ENCODE assay signal across 1 cellular context in genomic region chr11:19907008-19907579, GRCh38.
TF ChIP-seq lines count a peak whose summit lies in the region.

No MANE protein-coding gene starts in this region.

TF ChIP-seq in GM12878, 131 proteins besides CTCF, POLR2A, EP300 and RAD21 (continued from another document and continues in another):
- TF ChIP-seq ELK1 (IDR thresholded peaks at IDR 0.05; ENCODE audit: low read depth, low read length) = no peak
- peak in 1 of 2 experiments; percentile 32; a peak in 1 of 4 replicates for TF ChIP-seq ETV6 (conservative IDR thresholded peaks at IDR 0.05 in 1 of 2, IDR thresholded peaks at IDR 0.05 in 1 of 2; ENCODE audit: borderline replicate concordance in 1 of 2, low read depth in 1 of 2)
- no peak for TF ChIP-seq ZNF274 (IDR thresholded peaks at IDR 0.05; ENCODE audit: insufficient read depth, insufficient read length)
- peak; percentile 83 for TF ChIP-seq ZNF24 (IDR thresholded peaks at IDR 0.05)
- peak; percentile 72; the same call in 1 of the 2 replicates for TF ChIP-seq IRF4 (IDR thresholded peaks at IDR 0.05; ENCODE audit: low read depth, low read length)
- no peak for TF ChIP-seq ESRRA (IDR thresholded peaks at IDR 0.05; ENCODE audit: low read length)
- TF ChIP-seq SREBF1 (IDR thresholded peaks at IDR 0.05; ENCODE audit: low read length) = no peak
- no peak for TF ChIP-seq SMARCA5 (IDR thresholded peaks at IDR 0.05)
- peak; percentile 37; the same call in 1 of the 2 replicates for TF ChIP-seq SPI1 (IDR thresholded peaks at IDR 0.05; ENCODE audit: borderline replicate concordance, insufficient read depth, low read depth, low read length)
- TF ChIP-seq USF1 (IDR thresholded peaks at IDR 0.05; ENCODE audit: borderline replicate concordance, extremely low read length, insufficient read depth, low read depth, low read length) = no peak
- peak; percentile 64; the same call in 1 of the 2 replicates for TF ChIP-seq NR2F1 (conservative IDR thresholded peaks at IDR 0.05)
- TF ChIP-seq BHLHE40 (IDR thresholded peaks at IDR 0.05; ENCODE audit: borderline replicate concordance in 1 of 2, low read depth in 2 of 2, low read length in 1 of 2) = peak in 1 of 2 experiments; percentile 53; a peak in 2 of 4 replicates
- no peak for TF ChIP-seq CEBPZ (IDR thresholded peaks at IDR 0.05; ENCODE audit: low read depth, low read length)
- peak; percentile 24; the same call in 1 of the 2 replicates for TF ChIP-seq TBL1XR1 (IDR thresholded peaks at IDR 0.05; ENCODE audit: low read depth, low read length)
- TF ChIP-seq EGR1 (IDR thresholded peaks at IDR 0.05; ENCODE audit: borderline replicate concordance in 1 of 2, low read depth in 2 of 2, low read length in 2 of 2) = no peak
- TF ChIP-seq KLF5 (IDR thresholded peaks at IDR 0.05; ENCODE audit: partially characterized antibody) = no peak
- 0 out of 2 replicates have a peak, but pooled peaks have one; percentile 22 for TF ChIP-seq PKNOX1 (IDR thresholded peaks at IDR 0.05)
- no peak for TF ChIP-seq ZBTB11 (CRISPR knock-in tag; IDR thresholded peaks at IDR 0.05)
- no peak for TF ChIP-seq ZBTB40 (IDR thresholded peaks at IDR 0.05; ENCODE audit: borderline replicate concordance)
- TF ChIP-seq BCLAF1 (IDR thresholded peaks at IDR 0.05) = no peak
- TF ChIP-seq NBN (IDR thresholded peaks at IDR 0.05) = no peak
- no peak for TF ChIP-seq NR2C2 (IDR thresholded peaks at IDR 0.05; ENCODE audit: borderline replicate concordance, control insufficient read depth, insufficient read length, low read depth)
- no peak for TF ChIP-seq CBX5 (IDR thresholded peaks at IDR 0.05; ENCODE audit: low read depth)
- TF ChIP-seq BCL11A (IDR thresholded peaks at IDR 0.05; ENCODE audit: low read depth, low read length) = peak; percentile 74; the same call in 1 of the 2 replicates
- no peak for TF ChIP-seq POLR2AphosphoS2 (IDR thresholded peaks at IDR 0.05; ENCODE audit: low read depth, low read length)
- TF ChIP-seq POLR2AphosphoS5 (IDR thresholded peaks at IDR 0.05; ENCODE audit: low read length) = no peak
- no peak for TF ChIP-seq WRNIP1 (IDR thresholded peaks at IDR 0.05; ENCODE audit: borderline replicate concordance, low read depth, low read length)
- no peak for TF ChIP-seq YY1 (IDR thresholded peaks at IDR 0.05; ENCODE audit: low read depth, low read length)
- TF ChIP-seq STAT1 (conservative IDR thresholded peaks at IDR 0.05) = no peak
- no peak for TF ChIP-seq SRF (IDR thresholded peaks at IDR 0.05; ENCODE audit: low read depth in 2 of 2, low read length in 2 of 2)
- no peak for TF ChIP-seq MTA3 (IDR thresholded peaks at IDR 0.05; ENCODE audit: borderline replicate concordance, low read length)
- no peak for TF ChIP-seq GATAD2B (conservative IDR thresholded peaks at IDR 0.05; ENCODE audit: low read depth)
- no peak for TF ChIP-seq MEF2B (IDR thresholded peaks at IDR 0.05; ENCODE audit: partially characterized antibody, poor library complexity, severe bottlenecking)
- no peak for TF ChIP-seq CHD4 (IDR thresholded peaks at IDR 0.05)
- TF ChIP-seq TARDBP (IDR thresholded peaks at IDR 0.05; ENCODE audit: borderline replicate concordance) = no peak
- no peak for TF ChIP-seq BMI1 (IDR thresholded peaks at IDR 0.05; ENCODE audit: borderline replicate concordance)
- no peak for TF ChIP-seq RAD51 (IDR thresholded peaks at IDR 0.05)
- peak; percentile 60 for TF ChIP-seq SKIL (IDR thresholded peaks at IDR 0.05; ENCODE audit: low read depth, poor library complexity, severe bottlenecking)
- no peak for TF ChIP-seq KDM1A (IDR thresholded peaks at IDR 0.05; ENCODE audit: borderline replicate concordance)
- TF ChIP-seq HDAC2 (IDR thresholded peaks at IDR 0.05) = no peak
- TF ChIP-seq NFIC (IDR thresholded peaks at IDR 0.05; ENCODE audit: low read depth, low read length) = peak; percentile 91
- TF ChIP-seq CEBPB (IDR thresholded peaks at IDR 0.05; ENCODE audit: borderline replicate concordance in 1 of 2, low read depth in 2 of 2, low read length in 2 of 2) = no peak
- TF ChIP-seq IKZF1 (conservative IDR thresholded peaks at IDR 0.05) = peak; percentile 78
